In genomic region chr19:9834726-9835506, GRCh38 we compare ENCODE assay signal across 8 cellular contexts.
DNase-seq lines count a peak whose midpoint lies in the region; ATAC-seq and TF ChIP-seq lines count a peak whose summit lies in the region.

Gene PIN1 (plus strand): TSS chr19:9835318. CDS start chr19:9835345, 27 bp downstream.

- peak; percentile 94 for ATAC-seq in GM19023 (IDR thresholded peaks at IDR 0.05; ENCODE audit: unreplicated experiment)
- ATAC-seq in HG03280 (IDR thresholded peaks at IDR 0.05; ENCODE audit: unreplicated experiment), result peak; percentile 95

- peak; percentile 98 for DNase-seq in AG10803 (ENCODE audit: low read depth)
- peak; percentile 98 for DNase-seq in NCI-H345 treated with DMSO at 0.1 percent for 48 hours (lab: John Stamatoyannopoulos, UW; ENCODE audit: unreplicated experiment)
- DNase-seq in activated CD4-positive, CD25-positive, alpha-beta regulatory T cell (lab: John Stamatoyannopoulos, UW), result peak; percentile 96 to 99 (median 98)
- DNase-seq in central memory CD4-positive, alpha-beta T cell, result peak; percentile 99
- peak; percentile 98 for DNase-seq in iris pigment epithelial cell (ENCODE audit: low read depth)
- DNase-seq in stimulated activated CD4-positive, alpha-beta T cell treated with anti-CD3 and anti-CD28 coated beads, Interleukin-12 subunit alpha, Interleukin-12 subunit beta, amount 100 ng/mL, for 24 hours (ENCODE audit: low read depth in 2 of 2), result peak; percentile 98 to 99

- peak; percentile 35 for TF ChIP-seq CTCF in AG10803 (conservative IDR thresholded peaks at IDR 0.05; ENCODE audit: low read length)

- H3K4me3 ChIP-seq in AG10803 (ENCODE audit: low read length), result peak within 1 kb of the TSS; percentile 89

Comparison
In these comparisons a context has a peak if more than half of its experiments do, and no peak if none do; other contexts are left out.
1. Peak in every context shown above with its lines: DNase-seq, ATAC-seq and H3K4me3 ChIP-seq.